In genomic region chr4:147616849-147617172, GRCh38 we compare ENCODE assay signal across 8 cellular contexts. TPM values are rescaled to one million over a fixed set of nuclear protein-coding genes. Genes with fewer than 3 reads are reported as not detected.
DNase-seq lines count a peak whose midpoint lies in the region; ATAC-seq, FAIRE-seq and TF ChIP-seq lines count a peak whose summit lies in the region.

No MANE protein-coding gene starts in this region.

- TSS peak; percentile 91 for BruUV-seq in GM12878 (replicated peaks; lab: Mats Ljungman, UMichigan)

- H3K9ac ChIP-seq in GM12878 (ENCODE audit: control insufficient read depth, insufficient read depth, low read length), result peak overlapping the region; percentile 23; the same call in 1 of the 2 replicates

- no peaks in the 10 kb centered on the region for H3K36me3 ChIP-seq in GM12878 (ENCODE audit: control insufficient read depth in 2 of 2, insufficient read depth in 2 of 2, low read length in 1 of 2)

- TF ChIP-seq RAD21 in GM12878 (IDR thresholded peaks at IDR 0.05; ENCODE audit: insufficient read depth, low read depth, low read length), result no peak

- CTCF ChIA-PET in GM12878 (lab: Yijun Ruan, JAX), result interaction anchor here (0.8 to 3.9 kb wide), 18 partner anchors 14 to 316 kb away, joined by 3 to 64 read pairs (median 3); partner anchors contain the start of gene PRMT9

- 22% methylated on average over 6 of the region's 6 CpGs for WGBS in GM12878 (ENCODE audit: insufficient coverage, insufficient replicate concordance, low lambda C conversion rate, missing lambda C conversion rate)

- H3K27me3 ChIP-seq in GM12878 (replicated peaks in 1 of 2; ENCODE audit: control insufficient read depth in 2 of 2, insufficient read depth in 2 of 2, low read length in 1 of 2) (no peaks in the 10 kb centered on the region), mononuclear cell (ENCODE audit: insufficient read depth, low read length) (peaks cover 14% of the 10 kb centered on the region)

- no peaks in the 10 kb centered on the region for H3K9me3 Mint-ChIP-seq in T-helper 2 cell treated with Interferon-gamma antibody and Interleukin-4, amounts not matched to agents 5 μg/mL and 100 μg/mL, for 36 hours

- H3K36me3 Mint-ChIP-seq in T-helper 2 cell treated with Interferon-gamma antibody and Interleukin-4, amounts not matched to agents 5 μg/mL and 100 μg/mL, for 36 hours (ENCODE audit: low read depth), result peaks cover 15% of the 10 kb centered on the region

- peak overlapping the region; percentile 97 for H3K27ac Mint-ChIP-seq in T-helper 2 cell treated with Interferon-gamma antibody and Interleukin-4, amounts not matched to agents 5 μg/mL and 100 μg/mL, for 36 hours

- H3K79me2 ChIP-seq in GM12878 (ENCODE audit: control insufficient read depth, insufficient read depth, low read length), result peaks cover 35% of the 10 kb centered on the region

- DNase-seq in T-helper 2 cell treated with Interferon-gamma antibody and Interleukin-4, amounts not matched to agents 5 μg/mL and 100 μg/mL, for 36 hours (ENCODE audit: low spot score), result no peak
- DNase-seq in T-helper 2 cell (no peak), GM12878 (ENCODE audit: low read depth, low spot score) (no peak), NCI-H774 (lab: John Stamatoyannopoulos, UW) (no peak), NK-92 (lab: John Stamatoyannopoulos, UW; ENCODE audit: unreplicated experiment) (no peak)

- in situ Hi-C loops in GM12878 (cut with MboI), result no loop called here

- POLR2A ChIA-PET in GM12878 (lab: Charles Lee), result interaction anchor here (0.7 to 2.7 kb wide), 9 partner anchors 13 to 250 kb away, joined by 3 to 13 read pairs (median 3); partner anchors contain the start of genes ARHGAP10 and PRMT9

- intact Hi-C loops in GM12878 (cut with micrococcal nuclease; ENCODE audit: unreplicated experiment), result loop anchor here (1.0 to 10.0 kb wide), 2 partner anchors 249 to 438 kb away; no protein-coding TSS in a partner anchor

- H3K9me3 ChIP-seq in GM12878 (replicated peaks; ENCODE audit: control insufficient read depth, insufficient read depth, low read length) (no peaks in the 10 kb centered on the region), mononuclear cell (ENCODE audit: low read depth, low read length) (no peaks in the 10 kb centered on the region)

- H2AFZ ChIP-seq in GM12878 (ENCODE audit: control insufficient read depth, low read depth, low read length), result peak overlapping the region; percentile 95

- H3K27ac ChIP-seq in GM12878 (ENCODE audit: control insufficient read depth, insufficient read depth), result no peak overlapping the region

- peak overlapping the region; percentile 76 for H3K4me3 ChIP-seq in GM12878
- H3K4me3 ChIP-seq in mononuclear cell (ENCODE audit: low read length), result peak overlapping the region; percentile 92

- no peak for TF ChIP-seq POLR2A in GM12878 (IDR thresholded peaks at IDR 0.05; ENCODE audit: low read depth, low read length)

- no peak for TF ChIP-seq CTCF in GM12878 (IDR thresholded peaks at IDR 0.05 in 2 of 3, conservative IDR thresholded peaks at IDR 0.05 in 1 of 3; ENCODE audit: control insufficient read depth in 2 of 3, extremely low read depth in 1 of 3, insufficient read depth in 1 of 3, low read depth in 3 of 3, low read length in 3 of 3)

- no peak for TF ChIP-seq EP300 in GM12878 (IDR thresholded peaks at IDR 0.05; ENCODE audit: borderline replicate concordance in 1 of 2, control insufficient read depth in 1 of 2, low read depth in 2 of 2, low read length in 2 of 2)

- ATAC-seq in HG03159 (IDR thresholded peaks at IDR 0.05; ENCODE audit: unreplicated experiment) (peak; percentile 18), GM12878 (peak; percentile 7), GM18520 (IDR thresholded peaks at IDR 0.05; ENCODE audit: unreplicated experiment) (no peak)

- RAD21 ChIA-PET in GM12878 (lab: Charles Lee; ENCODE audit: unreplicated experiment), result interaction anchor here (1.0 to 3.6 kb wide), 10 partner anchors 13 to 250 kb away, joined by 3 to 40 read pairs (median 4); partner anchors contain the start of genes ARHGAP10 and PRMT9

- FAIRE-seq in GM12878 (lab: Jason Lieb, UNC), result no peak

- SMC1A ChIA-PET in GM12878 (lab: Charles Lee; ENCODE audit: uncharacterized antibody, unreplicated experiment), result interaction anchor here (0.5 to 3.1 kb wide), 23 partner anchors 8 to 1931 kb away, joined by 3 to 44 read pairs (median 4); partner anchors contain the start of gene PRMT9

- no peaks in the 10 kb centered on the region for H4K20me1 ChIP-seq in GM12878 (ENCODE audit: control insufficient read depth, insufficient read depth)

- H3K27me3 Mint-ChIP-seq in T-helper 2 cell treated with Interferon-gamma antibody and Interleukin-4, amounts not matched to agents 5 μg/mL and 100 μg/mL, for 36 hours (ENCODE audit: low read depth), result peaks cover 21% of the 10 kb centered on the region

- H3K4me1 Mint-ChIP-seq in T-helper 2 cell treated with Interferon-gamma antibody and Interleukin-4, amounts not matched to agents 5 μg/mL and 100 μg/mL, for 36 hours (ENCODE audit: low read depth), result peaks cover 24% of the 10 kb centered on the region

- H3K4me1 ChIP-seq in GM12878 (ENCODE audit: control insufficient read depth, insufficient read depth, low read length) (no peaks in the 10 kb centered on the region), mononuclear cell (ENCODE audit: insufficient read depth, low read length) (peaks cover 36% of the 10 kb centered on the region)

- H3K4me3 Mint-ChIP-seq in T-helper 2 cell treated with Interferon-gamma antibody and Interleukin-4, amounts not matched to agents 5 μg/mL and 100 μg/mL, for 36 hours, result peak overlapping the region; percentile 92

- H3K4me2 ChIP-seq in GM12878 (ENCODE audit: control insufficient read depth, insufficient read depth), result peak overlapping the region; percentile 74

TF ChIP-seq in GM12878, 131 proteins besides CTCF, POLR2A, EP300 and RAD21:
- TF ChIP-seq SRF (IDR thresholded peaks at IDR 0.05; ENCODE audit: low read depth in 2 of 2, low read length in 2 of 2) (no peak), MLLT1 (IDR thresholded peaks at IDR 0.05) (peak; percentile 83), CBX5 (IDR thresholded peaks at IDR 0.05; ENCODE audit: low read depth) (0 out of 2 replicates have a peak, but pooled peaks have one; percentile 2), ASH2L (IDR thresholded peaks at IDR 0.05; ENCODE audit: borderline replicate concordance, low read depth) (no peak), EZH2 (IDR thresholded peaks at IDR 0.05; ENCODE audit: borderline replicate concordance, control insufficient read depth, low read depth, low read length) (no peak)

RNA-seq across cellular contexts. Expression of gene TMEM184C, which starts 0.4 kb away (rescaled TPM):
- total RNA-seq in GM12878 (2013; cell fraction: nucleolus; rRNA removed), result 38.3 and 39.9 TPM in 2 replicates
- 14.0 and 16.0 TPM in 2 replicates for total RNA-seq in GM12878 (2014; rRNA removed)
- 16.1 and 17.0 TPM in 2 replicates for total RNA-seq in GM12878 (2014; rRNA removed; fragmentation: Illumina TruSeq; extraction: Trizol)
- 18.6 and 20.9 TPM in 2 replicates for total RNA-seq in GM12878 (2021)
- polyA plus RNA-seq in GM12878 (2011; ENCODE audit: low read depth), result 5.5 TPM
- 21.3 and 22.6 TPM in 2 replicates for polyA plus RNA-seq in GM12878 (2011; rRNA removed)
- polyA plus RNA-seq in GM12878 (2011; cell fraction: cytosol; rRNA removed), result 8.8 and 9.8 TPM in 2 replicates
- polyA plus RNA-seq in GM12878 (2011; cell fraction: nucleus; rRNA removed), result 8.5 and 9.8 TPM in 2 replicates
- polyA plus RNA-seq in GM12878 (2012), result 8.4 and 11.0 TPM in 2 replicates
- 19.3 and 23.0 TPM in 2 replicates for polyA plus RNA-seq in GM12878 (2014; fragmentation: Illumina TruSeq; extraction: Trizol)
- polyA plus RNA-seq in GM12878 (2014; fragmentation: Nextera tagmentation; extraction: Ambion mirVana), result 1 to 10 TPM; 3.4 to 4.1 TPM
- polyA plus RNA-seq in GM12878 (2014; rRNA removed), result 8.4 and 9.9 TPM in 2 replicates
- polyA plus RNA-seq in GM12878 (2016; fragmentation: Nextera tagmentation; extraction: Ambion mirVana), result 10 to 100 TPM; 19.6 to 20.5 TPM
- polyA minus RNA-seq in GM12878 (2011; rRNA and poly(A)+ RNA removed), result 24.7 and 41.2 TPM in 2 replicates
- polyA minus RNA-seq in GM12878 (2011; cell fraction: cytosol; rRNA and poly(A)+ RNA removed), result 8.2 and 14.3 TPM in 2 replicates
- 8.8 and 14.0 TPM in 2 replicates for polyA minus RNA-seq in GM12878 (2011; cell fraction: nucleus; rRNA and poly(A)+ RNA removed)
- 26.0 TPM for total RNA-seq in mononuclear cell
